ENCODE assay signal across 9 cellular contexts in the genomic region with DNA sequence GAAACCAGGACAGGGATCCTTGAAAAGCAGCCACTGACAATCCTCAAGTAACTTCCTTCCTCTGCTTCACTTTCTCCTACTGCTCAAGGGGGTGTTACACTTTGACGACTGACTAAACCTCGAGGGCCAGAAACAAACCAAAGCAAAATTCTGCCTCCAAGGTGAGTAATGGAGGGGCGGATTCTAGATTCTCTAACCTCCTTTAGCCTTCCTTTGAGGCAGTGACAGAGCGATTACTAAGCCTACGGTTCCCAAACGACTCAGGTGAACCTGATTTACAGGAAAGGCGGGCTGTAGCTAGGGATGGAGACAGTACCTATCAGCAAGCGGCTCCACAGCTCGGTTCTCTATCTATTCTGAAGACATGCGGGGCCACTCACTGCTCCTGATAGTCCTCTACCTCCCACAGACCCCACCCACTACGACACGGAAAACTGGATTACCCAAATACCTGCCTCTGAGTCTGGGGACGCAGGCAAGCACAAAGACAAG. TPM values are rescaled to one million over a fixed set of nuclear protein-coding genes. Genes with fewer than 3 reads are reported as not detected.
DNase-seq lines count a peak whose midpoint lies in the region; TF ChIP-seq lines count a peak whose summit lies in the region.
"Had no signal": no experiment of that assay in that cellular context is flagged by ENCODE, and none has a peak within 500 bp of the region (broad histone marks: within the 10 kb centered on the region; RNA-seq: fewer than 3 reads in every experiment).

No MANE protein-coding gene starts in this region.

- H3K9ac ChIP-seq in GM23248: peak overlapping the region; percentile 96

- DNase-seq in SHP77 treated with DMSO at 0.1 percent for 48 hours (lab: John Stamatoyannopoulos, UW) (peak; percentile 0), SHP77 (lab: John Stamatoyannopoulos, UW) (no peak), GM23248 (peak; percentile 86), LHCN-M2 (ENCODE audit: low read depth) (peak; percentile 31), right atrium auricular region (ENCODE audit: low spot score) (no peak), COR-L47 (lab: John Stamatoyannopoulos, UW) (no peak)
- peak; percentile 13 for DNase-seq in activated CD8-positive, alpha-beta memory T cell treated with anti-CD3 and anti-CD28 coated beads, Interleukin-2, amount 50 U/mL, for 24 hours (ENCODE audit: extremely low read depth)

- peak overlapping the region; percentile 83 for H2AFZ ChIP-seq in GM23248

- H3K9me2 ChIP-seq in GM23248 (ENCODE audit: insufficient read depth): no peaks in the 10 kb centered on the region

- peak overlapping the region; percentile 93 for H3K4me2 ChIP-seq in GM23248 (ENCODE audit: unreplicated experiment)

- H3K36me3 ChIP-seq in GM23248 (ENCODE audit: low read depth): no peaks in the 10 kb centered on the region
- no peaks in the 10 kb centered on the region for H3K36me3 ChIP-seq in right atrium auricular region

- no peaks in the 10 kb centered on the region for H4K20me1 ChIP-seq in GM23248 (ENCODE audit: insufficient read depth)

- no peak for TF ChIP-seq CTCF in right atrium auricular region (IDR thresholded peaks at IDR 0.05)

- H3K27ac ChIP-seq in GM23248 (peak overlapping the region; percentile 94), right atrium auricular region (peak overlapping the region; percentile 90 to 92), skin epidermis (peak overlapping the region; percentile 86 to 99 (median 96))

- 0 to 3% methylated on average over 13 of the region's 13 CpGs for whole genome bisulfite sequencing in GM23248 (ENCODE audit: low coverage in 1 of 2, low lambda C conversion rate in 2 of 2, missing lambda C conversion rate in 2 of 2), 2 experiments

- peaks cover 92% of the 10 kb centered on the region for H3K79me2 ChIP-seq in GM23248 (ENCODE audit: insufficient read depth)

- in situ Hi-C loops in GM23248 (cut with MboI): no loop called here

- no peaks in the 10 kb centered on the region for H3K27me3 ChIP-seq in GM23248 (replicated peaks; ENCODE audit: insufficient read depth)
- H3K27me3 ChIP-seq in right atrium auricular region: no peaks in the 10 kb centered on the region

- H3K9me3 ChIP-seq in GM23248 (ENCODE audit: low read depth) (no peaks in the 10 kb centered on the region), right atrium auricular region (no peaks in the 10 kb centered on the region)

- H3K4me1 ChIP-seq in GM23248 (ENCODE audit: insufficient read depth) (peaks cover 70% of the 10 kb centered on the region), right atrium auricular region (peaks cover 0 to 34% of the 10 kb centered on the region in 2 donors)

- H3F3A ChIP-seq in GM23248 (ENCODE audit: insufficient read depth): peaks cover 26% of the 10 kb centered on the region

- H3K4me3 ChIP-seq in GM23248 (peak overlapping the region; percentile 93), right atrium auricular region (peak overlapping the region; percentile 80 to 95), skin epidermis (peak overlapping the region; percentile 71 to 85 (median 82))

RNA-seq across cellular contexts. Expression of gene TBCK, which starts 0.5 kb away (rescaled TPM):
- total RNA-seq in GM23248 (2014; rRNA removed; shearing (Covaris generic)): 38.2 and 45.8 TPM in 2 replicates
- 29.2 and 35.2 TPM in 2 replicates for polyA plus RNA-seq in GM23248 (2016; fragmentation: Nextera tagmentation; extraction: Ambion mirVana)
- total RNA-seq in LHCN-M2 (2014; rRNA removed) (30.1 and 35.6 TPM in 2 replicates), right atrium auricular region (10 to 100 TPM; 15.7 to 18.8 TPM)
- 15.2 TPM for polyA plus RNA-seq in LHCN-M2 (2012)

RNA-seq across cellular contexts. Expression of gene AIMP1, which starts 0.8 kb away (rescaled TPM):
- 45.5 and 45.9 TPM in 2 replicates for total RNA-seq in GM23248 (2014; rRNA removed; shearing (Covaris generic))
- 101 and 103 TPM in 2 replicates for polyA plus RNA-seq in GM23248 (2016; fragmentation: Nextera tagmentation; extraction: Ambion mirVana)
- 31.0 and 32.0 TPM in 2 replicates for total RNA-seq in LHCN-M2 (2014; rRNA removed)
- polyA plus RNA-seq in LHCN-M2 (2012): 33.3 TPM
- total RNA-seq in right atrium auricular region: 10 to 100 TPM; 15.8 to 19.2 TPM

RNA-seq across cellular contexts. Expression of gene GIMD1, which starts 53.1 kb away (rescaled TPM):
- not detected in 2 replicates for total RNA-seq in GM23248 (2014; rRNA removed; shearing (Covaris generic))
- polyA plus RNA-seq in GM23248 (2016; fragmentation: Nextera tagmentation; extraction: Ambion mirVana): 0.32 TPM in 1 of 2 replicates, not detected in the other
- total RNA-seq in LHCN-M2 (2014; rRNA removed) (not detected in 2 replicates), right atrium auricular region (not detected)
- 0.04 TPM for polyA plus RNA-seq in LHCN-M2 (2012)
- total RNA-seq: pulmonary artery endothelial cell had no signal

Comparison
In these comparisons a context has a peak if more than half of its experiments do, and no peak if none do; other contexts are left out.
1. DNase-seq: peak in SHP77 treated with DMSO at 0.1 percent for 48 hours (single experiment), GM23248 (single experiment), LHCN-M2 (single experiment) and activated CD8-positive, alpha-beta memory T cell treated with anti-CD3 and anti-CD28 coated beads, Interleukin-2, amount 50 U/mL, for 24 hours (single experiment); none in SHP77 (0 of 2), right atrium auricular region (single experiment) and COR-L47 (single experiment).
2. Peak in every context shown above with its lines, with median percentiles within 50 percentile points of each other: H3K27ac ChIP-seq and H3K4me3 ChIP-seq.